Comparison of ENCODE assay signal across 8 cellular contexts in the genomic region with DNA sequence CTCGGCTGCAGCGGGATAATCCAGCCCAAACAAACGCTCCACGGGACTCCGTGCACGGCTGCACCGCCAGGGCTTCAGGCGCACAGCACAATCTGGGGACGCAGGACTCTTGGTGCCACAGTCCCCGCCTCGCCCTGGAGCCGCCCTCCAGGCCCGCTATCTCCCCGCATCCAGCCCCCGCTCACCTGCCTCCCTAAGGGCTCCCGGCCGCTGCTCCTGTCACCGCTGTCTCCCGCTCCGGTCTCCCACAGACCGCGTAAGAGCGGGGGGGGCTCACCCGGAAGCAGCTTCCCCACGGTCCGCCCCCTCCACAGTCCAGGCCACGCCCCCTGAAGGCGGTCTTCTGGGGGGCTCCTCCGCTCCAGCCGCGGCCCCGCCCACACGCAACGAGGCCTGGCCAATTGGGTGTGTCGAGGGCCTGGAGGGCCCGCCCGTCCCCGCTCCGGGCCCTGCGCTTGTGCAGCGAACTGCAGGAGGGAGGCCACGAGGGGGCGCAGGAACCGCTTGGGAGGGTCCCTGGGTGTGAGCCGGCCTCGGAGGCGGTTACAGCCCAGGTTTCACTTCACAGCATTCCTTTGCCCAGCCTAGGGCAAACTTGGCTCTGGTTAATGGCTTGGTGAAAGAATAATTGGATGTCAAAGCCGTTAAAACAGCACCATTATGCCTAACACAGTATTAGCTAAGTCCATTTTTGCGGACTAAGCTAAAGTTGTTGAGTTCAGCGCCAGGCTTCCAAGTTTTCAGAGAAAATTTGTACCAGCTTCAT.
DNase-seq lines count a peak whose midpoint lies in the region; ATAC-seq lines count a peak whose summit lies in the region.

A gene (minus strand): TSS at position 258 of the 766 bp plus-strand sequence. CDS start 7,725 bp downstream, outside the sequence.

- DNase-seq in COLO829 (ENCODE audit: low spot score) (peak; percentile 98), HS-5 (ENCODE audit: low read depth) (peak; percentile 82), NK-92 (lab: John Stamatoyannopoulos, UW; ENCODE audit: unreplicated experiment) (peak; percentile 90), medulla oblongata (ENCODE audit: extremely low spot score) (peak; percentile 99)
- peak; percentile 97 to 100 for DNase-seq in activated CD8-positive, alpha-beta memory T cell treated with anti-CD3 and anti-CD28 coated beads for 1 hour (ENCODE audit: extremely low read depth in 1 of 2, low read depth in 1 of 2)
- DNase-seq in effector CD4-positive, alpha-beta T cell, result peak; percentile 99
- peak; percentile 98 for DNase-seq in stimulated activated CD8-positive, alpha-beta memory T cell treated with anti-CD3 and anti-CD28 coated beads, Interleukin-12 subunit alpha, Interleukin-12 subunit beta, amount 100 ng/mL, for 1 hour (ENCODE audit: low read depth)

- ATAC-seq in GM19468 (IDR thresholded peaks at IDR 0.05; ENCODE audit: extremely low read depth, unreplicated experiment), result peak; percentile 97

Comparison
In these comparisons a context has a peak if more than half of its experiments do, and no peak if none do; other contexts are left out.
1. Peak in every context shown above with its lines: DNase-seq and ATAC-seq.